ENCODE assay signal across 8 cellular contexts in genomic region chr1:41783189-41783639, GRCh38.
DNase-seq lines count a peak whose midpoint lies in the region; ATAC-seq and TF ChIP-seq lines count a peak whose summit lies in the region.

No MANE protein-coding gene starts in this region.

- CTCF ChIA-PET in CD8-positive, alpha-beta T cell (lab: Charles Lee) = no interaction called here

- peaks cover 33% of the 10 kb centered on the region for H3K4me1 Mint-ChIP-seq in activated T-cell treated with anti-CD3 and anti-CD28 coated beads, Interleukin-2, amount 50 U/mL, for 4 hours (ENCODE audit: low read depth)
- peaks cover 17% of the 10 kb centered on the region for H3K4me1 Mint-ChIP-seq in CD8-positive, alpha-beta T cell (ENCODE audit: low read depth)

- H3K4me3 ChIP-seq in CD8-positive, alpha-beta T cell (ENCODE audit: low read depth, low read length) = no peak overlapping the region

- H3K36me3 ChIP-seq in CD8-positive, alpha-beta T cell (ENCODE audit: insufficient read depth, low read length) = no peaks in the 10 kb centered on the region

- peak; percentile 97 for ATAC-seq in activated T-cell treated with anti-CD3 and anti-CD28 coated beads, Interleukin-2, amount 50 U/mL, for 4 hours
- ATAC-seq in HG03280 (IDR thresholded peaks at IDR 0.05; ENCODE audit: unreplicated experiment) = no peak
- ATAC-seq in CD8-positive, alpha-beta T cell = no peak
- no peak for ATAC-seq in HG03025 (IDR thresholded peaks at IDR 0.05; ENCODE audit: low FRiP score, unreplicated experiment)

- no peak overlapping the region for H3K27ac Mint-ChIP-seq in CD8-positive, alpha-beta T cell

- POLR2A ChIA-PET in CD8-positive, alpha-beta T cell (lab: Charles Lee) = no interaction called here

- no peaks in the 10 kb centered on the region for H3K27me3 ChIP-seq in CD8-positive, alpha-beta T cell (ENCODE audit: insufficient read depth, low read length)

- no peak overlapping the region for H3K27ac ChIP-seq in CD8-positive, alpha-beta T cell (ENCODE audit: low read depth, low read length)

- intact Hi-C loops in CD8-positive, alpha-beta T cell (cut with DNase I, micrococcal nuclease) = no loop called here

- H3K36me3 Mint-ChIP-seq in activated T-cell treated with anti-CD3 and anti-CD28 coated beads, Interleukin-2, amount 50 U/mL, for 4 hours (ENCODE audit: insufficient read depth) = no peaks in the 10 kb centered on the region
- H3K36me3 Mint-ChIP-seq in CD8-positive, alpha-beta T cell = no peaks in the 10 kb centered on the region

- no peaks in the 10 kb centered on the region for H3K9me3 Mint-ChIP-seq in activated T-cell treated with anti-CD3 and anti-CD28 coated beads, Interleukin-2, amount 50 U/mL, for 4 hours
- no peaks in the 10 kb centered on the region for H3K9me3 Mint-ChIP-seq in CD8-positive, alpha-beta T cell

- H3K4me1 ChIP-seq in CD8-positive, alpha-beta T cell (ENCODE audit: insufficient read depth, low read length) = peaks cover 9% of the 10 kb centered on the region

- H3K4me3 Mint-ChIP-seq in activated T-cell treated with anti-CD3 and anti-CD28 coated beads, Interleukin-2, amount 50 U/mL, for 4 hours = peak overlapping the region; percentile 55
- no peak overlapping the region for H3K4me3 Mint-ChIP-seq in CD8-positive, alpha-beta T cell

- no peaks in the 10 kb centered on the region for H3K9me3 ChIP-seq in CD8-positive, alpha-beta T cell (ENCODE audit: low read length)

- no peak for TF ChIP-seq CTCF in CD8-positive, alpha-beta T cell (IDR thresholded peaks at IDR 0.05)

- no peaks in the 10 kb centered on the region for H3K27me3 Mint-ChIP-seq in activated T-cell treated with anti-CD3 and anti-CD28 coated beads, Interleukin-2, amount 50 U/mL, for 4 hours (ENCODE audit: low read depth)
- no peaks in the 10 kb centered on the region for H3K27me3 Mint-ChIP-seq in CD8-positive, alpha-beta T cell (ENCODE audit: low read depth)

- DNase-seq in activated CD4-positive, alpha-beta T cell treated with anti-CD3 and anti-CD28 coated beads for 48 hours = peak; percentile 78
- DNase-seq in activated CD4-positive, alpha-beta T cell treated with anti-CD3 and anti-CD28 coated beads, Interleukin-2, amount 50 U/mL, for 1 hour = no peak
- no peak for DNase-seq in activated T-cell treated with anti-CD3 and anti-CD28 coated beads, Interleukin-2, amount 50 U/mL, for 4 hours
- DNase-seq in iris pigment epithelial cell (ENCODE audit: low read depth) = peak; percentile 82
- peak; percentile 60 for DNase-seq in superior temporal gyrus (ENCODE audit: extremely low spot score)
- no peak for DNase-seq in CD8-positive, alpha-beta T cell

Comparison
In these comparisons a context has a peak if more than half of its experiments do, and no peak if none do; other contexts are left out.
1. DNase-seq: peak in activated CD4-positive, alpha-beta T cell treated with anti-CD3 and anti-CD28 coated beads for 48 hours (single experiment), iris pigment epithelial cell (single experiment) and superior temporal gyrus (single experiment); none in activated CD4-positive, alpha-beta T cell treated with anti-CD3 and anti-CD28 coated beads, Interleukin-2, amount 50 U/mL, for 1 hour (single experiment), activated T-cell treated with anti-CD3 and anti-CD28 coated beads, Interleukin-2, amount 50 U/mL, for 4 hours (single experiment) and CD8-positive, alpha-beta T cell (0 of 7).
2. ATAC-seq: peak in activated T-cell treated with anti-CD3 and anti-CD28 coated beads, Interleukin-2, amount 50 U/mL, for 4 hours (2 of 2); none in HG03280 (single experiment), CD8-positive, alpha-beta T cell (single experiment) and HG03025 (single experiment).